8 cellular contexts compared by ENCODE assay signal in the genomic region with DNA sequence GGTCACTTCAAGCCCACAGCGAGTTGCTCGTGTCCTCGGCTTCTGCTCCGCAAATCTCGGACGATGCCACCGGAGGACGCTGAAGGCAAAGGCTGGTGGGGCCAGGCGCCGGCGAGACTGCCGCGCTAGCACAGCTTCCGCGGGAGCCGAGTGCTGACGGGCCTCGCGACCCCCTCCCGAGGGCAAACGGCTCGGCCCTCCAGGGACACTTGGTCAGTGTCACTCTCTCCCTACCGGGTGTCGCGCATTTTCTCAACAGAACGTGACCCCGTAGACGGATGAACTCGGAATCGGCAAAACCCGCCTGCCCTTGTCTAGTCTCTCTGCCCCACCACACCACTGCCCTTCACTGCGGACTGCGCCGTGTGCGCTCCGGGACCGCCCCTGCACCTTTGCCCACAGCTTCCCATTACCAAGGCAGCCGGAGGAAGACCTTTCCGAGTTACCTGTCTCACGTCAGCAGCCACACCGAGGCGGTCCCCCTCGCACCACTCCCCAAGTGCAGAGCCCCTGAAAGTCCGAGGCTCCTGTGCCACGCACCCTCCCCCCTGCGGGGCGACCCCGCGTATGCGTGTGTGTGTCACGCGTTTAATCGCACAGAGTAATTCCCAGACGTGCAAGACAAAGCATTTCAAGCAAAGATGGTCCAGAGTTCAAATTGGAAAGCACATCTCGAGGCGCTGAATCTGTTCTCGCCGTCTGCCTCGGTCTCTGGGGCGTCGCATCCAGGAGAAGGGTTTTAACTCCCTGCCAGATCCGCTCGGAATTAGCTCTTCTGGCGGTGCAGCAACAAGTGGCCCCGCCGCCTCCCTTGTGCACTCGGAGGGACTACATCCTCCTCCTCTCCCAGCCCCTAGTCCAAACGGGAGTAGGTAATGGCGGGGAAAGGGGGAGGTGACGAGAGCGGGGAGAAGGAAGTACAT.
DNase-seq lines count a peak whose midpoint lies in the region; ATAC-seq and TF ChIP-seq lines count a peak whose summit lies in the region.

No MANE protein-coding gene starts in this region.

- DNase-seq in COLO668 (lab: John Stamatoyannopoulos, UW; ENCODE audit: unreplicated experiment) (peak; percentile 81), HEK293T (ENCODE audit: extremely low spot score) (peak; percentile 35), T-cell (no peak), epithelial cell of proximal tubule (ENCODE audit: low read depth) (no peak), natural killer cell (no peak), ovary (no peak), HT-29 (ENCODE audit: low spot score) (no peak)

- no peak for TF ChIP-seq POLR2A in ovary (IDR thresholded peaks at IDR 0.05)

- intact Hi-C loops in natural killer cell (cut with micrococcal nuclease) (no loop called here), ovary (cut with DNase I) (no loop called here)

- 1 to 2% (median 1%) methylated on average over 71 of the region's 71 CpGs for WGBS in ovary, 3 donors

- peaks cover 19% of the 10 kb centered on the region for H3K4me1 ChIP-seq in ovary (ENCODE audit: insufficient read depth)

- peaks cover 3% of the 10 kb centered on the region for H3K36me3 Mint-ChIP-seq in T-cell
- no peaks in the 10 kb centered on the region for H3K36me3 Mint-ChIP-seq in natural killer cell

- H3K9me3 ChIP-seq in ovary = peaks cover 0 to 3% of the 10 kb centered on the region in 2 donors

- peaks cover 40 to 45% (median 40%) of the 10 kb centered on the region in 3 donors for H3K4me1 Mint-ChIP-seq in T-cell
- peaks cover 12 to 42% of the 10 kb centered on the region in 2 donors for H3K4me1 Mint-ChIP-seq in natural killer cell

- H3K9me3 Mint-ChIP-seq in T-cell = peaks cover 0 to 12% (median 2%) of the 10 kb centered on the region in 3 donors
- H3K9me3 Mint-ChIP-seq in natural killer cell = no peaks in the 10 kb centered on the region

- TF ChIP-seq CTCF in epithelial cell of proximal tubule (conservative IDR thresholded peaks at IDR 0.05; ENCODE audit: low read depth, low read length) (peak; percentile 51), natural killer cell (IDR thresholded peaks at IDR 0.05) (no peak), ovary (IDR thresholded peaks at IDR 0.05) (no peak)

- CTCF ChIA-PET in HEK293T (lab: Yijun Ruan, JAX) = interaction anchor here (1.2 kb wide), 1 partner anchor 118 kb away, joined by 5 read pairs; no protein-coding TSS in a partner anchor
- CTCF ChIA-PET in T-cell (lab: Charles Lee) = no interaction called here

- H3K27me3 ChIP-seq in ovary = no peaks in the 10 kb centered on the region

- POLR2A ChIA-PET in HEK293T (lab: Yijun Ruan, JAX) (no interaction called here), T-cell (lab: Charles Lee) (no interaction called here)

- no peak overlapping the region for H3K27ac ChIP-seq in ovary

- TF ChIP-seq EP300 in ovary (IDR thresholded peaks at IDR 0.05) = no peak

- H3K27me3 Mint-ChIP-seq in T-cell = peaks cover 71 to 79% of the 10 kb centered on the region in 2 donors
- H3K27me3 Mint-ChIP-seq in natural killer cell (ENCODE audit: low read depth in 2 of 2) = peaks cover 71 to 75% of the 10 kb centered on the region in 2 donors

- H3K36me3 ChIP-seq in ovary = no peaks in the 10 kb centered on the region

- no peak overlapping the region for H3K27ac Mint-ChIP-seq in T-cell
- H3K27ac Mint-ChIP-seq in natural killer cell = no peak overlapping the region

- H3K4me3 Mint-ChIP-seq in T-cell = peak overlapping the region; percentile 73 to 89 (median 73)
- H3K4me3 Mint-ChIP-seq in natural killer cell = peak overlapping the region; percentile 73

- ATAC-seq in T-cell (replicated peaks in 1 of 4) (no peak), natural killer cell (no peak), HG03378 (IDR thresholded peaks at IDR 0.05; ENCODE audit: unreplicated experiment) (no peak)

- H3K4me3 ChIP-seq in epithelial cell of proximal tubule (ENCODE audit: low read depth, low read length) (peak overlapping the region; percentile 81), ovary (no peak overlapping the region)

TF ChIP-seq in HEK293T, 16 proteins besides CTCF, POLR2A, EP300 and RAD21:
- no peak for TF ChIP-seq NFRKB (IDR thresholded peaks at IDR 0.05)
- no peak for TF ChIP-seq LEF1 (IDR thresholded peaks at IDR 0.05; ENCODE audit: borderline replicate concordance)
- TF ChIP-seq SUZ12 (IDR thresholded peaks at IDR 0.05) = no peak
- no peak for TF ChIP-seq FOXM1 (IDR thresholded peaks at IDR 0.05; ENCODE audit: borderline replicate concordance)
- TF ChIP-seq L3MBTL2 (conservative IDR thresholded peaks at IDR 0.05) = no peak
- no peak for TF ChIP-seq ELF4 (IDR thresholded peaks at IDR 0.05)
- TF ChIP-seq HDGF (IDR thresholded peaks at IDR 0.05; ENCODE audit: borderline replicate concordance) = no peak
- no peak for TF ChIP-seq FOXA1 (IDR thresholded peaks at IDR 0.05)
- TF ChIP-seq SP1 (IDR thresholded peaks at IDR 0.05) = no peak
- no peak for TF ChIP-seq CTBP1 (IDR thresholded peaks at IDR 0.05; ENCODE audit: borderline replicate concordance)
- TF ChIP-seq ZNF384 (IDR thresholded peaks at IDR 0.05) = no peak
- TF ChIP-seq FOXK2 (IDR thresholded peaks at IDR 0.05) = no peak
- TF ChIP-seq ARNT (IDR thresholded peaks at IDR 0.05) = no peak
- TF ChIP-seq, protein P1, sequence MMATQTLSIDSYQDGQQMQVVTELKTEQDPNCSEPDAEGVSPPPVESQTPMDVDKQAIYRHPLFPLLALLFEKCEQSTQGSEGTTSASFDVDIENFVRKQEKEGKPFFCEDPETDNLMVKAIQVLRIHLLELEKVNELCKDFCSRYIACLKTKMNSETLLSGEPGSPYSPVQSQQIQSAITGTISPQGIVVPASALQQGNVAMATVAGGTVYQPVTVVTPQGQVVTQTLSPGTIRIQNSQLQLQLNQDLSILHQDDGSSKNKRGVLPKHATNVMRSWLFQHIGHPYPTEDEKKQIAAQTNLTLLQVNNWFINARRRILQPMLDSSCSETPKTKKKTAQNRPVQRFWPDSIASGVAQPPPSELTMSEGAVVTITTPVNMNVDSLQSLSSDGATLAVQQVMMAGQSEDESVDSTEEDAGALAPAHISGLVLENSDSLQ (IDR thresholded peaks at IDR 0.05) = no peak

Comparison
In these comparisons a context has a peak if more than half of its experiments do, and no peak if none do; other contexts are left out.
1. DNase-seq: peak in COLO668 (single experiment) and HEK293T (single experiment); none in T-cell (0 of 34), epithelial cell of proximal tubule (single experiment), natural killer cell (single experiment), ovary (0 of 5) and HT-29 (single experiment).